Comparison of ENCODE assay signal across 8 cellular contexts in the genomic region with DNA sequence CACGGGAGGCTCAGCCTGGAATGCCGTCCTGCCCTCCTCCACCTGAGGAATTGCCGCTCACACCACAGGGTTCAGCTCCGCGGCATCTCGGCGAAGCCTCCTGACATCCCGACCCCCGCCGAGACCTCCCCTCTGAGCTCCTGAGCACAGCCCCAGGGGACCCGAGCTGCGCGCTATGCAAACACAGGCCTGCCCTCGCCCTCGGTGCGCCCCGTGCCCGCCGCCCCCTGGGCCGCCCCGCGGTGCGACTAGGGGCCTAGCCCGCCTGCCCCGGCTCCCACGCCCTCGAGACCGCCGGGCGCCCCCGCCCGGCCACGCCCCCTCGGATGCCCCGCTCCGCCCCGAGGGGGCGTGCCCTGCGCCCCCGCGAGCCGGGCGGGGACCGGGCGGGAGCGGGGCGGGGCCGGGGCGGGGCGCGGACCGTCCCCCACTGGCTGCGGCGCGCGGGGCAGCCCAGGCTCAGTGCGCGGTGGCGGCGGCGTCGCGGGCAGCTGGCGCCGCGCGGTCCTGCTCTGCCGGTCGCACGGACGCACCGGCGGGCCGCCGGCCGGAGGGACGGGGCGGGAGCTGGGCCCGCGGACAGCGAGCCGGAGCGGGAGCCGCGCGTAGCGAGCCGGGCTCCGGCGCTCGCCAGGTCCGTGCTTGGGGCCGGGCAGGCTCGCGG. TPM values are rescaled to one million over a fixed set of nuclear protein-coding genes. Genes with fewer than 3 reads are reported as not detected.
DNase-seq lines count a peak whose midpoint lies in the region; TF ChIP-seq lines count a peak whose summit lies in the region.

A gene (plus strand): TSS at position 462 of the 664 bp plus-strand sequence. CDS start 642 bp downstream, outside the sequence.

- no peak for TF ChIP-seq CTCF in mesothelial cell of epicardium (IDR thresholded peaks at IDR 0.05; ENCODE audit: unreplicated experiment)
- no peak for TF ChIP-seq CTCF in testis (IDR thresholded peaks at IDR 0.05)
- TF ChIP-seq CTCF in OCI-LY7 (conservative IDR thresholded peaks at IDR 0.05; ENCODE audit: low read length) = no peak

- no peaks in the 10 kb centered on the region for H3K9me3 ChIP-seq in HUES48 (ENCODE audit: control insufficient read depth, insufficient read depth, low read length)
- no peaks in the 10 kb centered on the region for H3K9me3 ChIP-seq in ectodermal cell (ENCODE audit: control insufficient read depth, low read length)
- no peaks in the 10 kb centered on the region for H3K9me3 ChIP-seq in testis
- H3K9me3 ChIP-seq in OCI-LY7 (ENCODE audit: low read length) = no peaks in the 10 kb centered on the region

- H4K20me1 ChIP-seq in OCI-LY7 (ENCODE audit: insufficient read depth, low read length) = no peaks in the 10 kb centered on the region

- TF ChIP-seq POLR2A in testis (IDR thresholded peaks at IDR 0.05) = no peak

- peak; percentile 46 for DNase-seq in NCI-H345 (lab: John Stamatoyannopoulos, UW)
- no peak for DNase-seq in NCI-H345 treated with DMSO at 0.1 percent for 48 hours (lab: John Stamatoyannopoulos, UW; ENCODE audit: unreplicated experiment)
- peak; percentile 11 for DNase-seq in activated CD4-positive, alpha-beta T cell treated with anti-CD3 and anti-CD28 coated beads for 1 hour
- no peak for DNase-seq in mesothelial cell of epicardium (ENCODE audit: low spot score in 2 of 2, unreplicated experiment in 2 of 2)
- peak; percentile 26 for DNase-seq in testis
- no peak for DNase-seq in OCI-LY7 (ENCODE audit: low spot score)

- H3K27me3 ChIP-seq in HUES48 (ENCODE audit: control insufficient read depth, insufficient read depth, low read length) (peaks cover 38% of the 10 kb centered on the region), ectodermal cell (ENCODE audit: control insufficient read depth, insufficient read depth, low read length, poor library complexity, severe bottlenecking) (peaks cover 32% of the 10 kb centered on the region), testis (no peaks in the 10 kb centered on the region)

- intact Hi-C loops in testis (cut with DNase I; ENCODE audit: low total_unique reads) (no loop called here), OCI-LY7 (cut with micrococcal nuclease; ENCODE audit: unreplicated experiment) (no loop called here)

- H3K36me3 Mint-ChIP-seq in mesothelial cell of epicardium = no peaks in the 10 kb centered on the region

- no peak within 1 kb of the TSS for H2AFZ ChIP-seq in OCI-LY7 (ENCODE audit: low read length)

- H3K4me1 Mint-ChIP-seq in mesothelial cell of epicardium = peaks cover 2% of the 10 kb centered on the region

- H3K4me1 ChIP-seq in HUES48 (ENCODE audit: control insufficient read depth, insufficient read depth, low read length) (peaks cover 6% of the 10 kb centered on the region; the same call in 1 of the 2 replicates), ectodermal cell (ENCODE audit: control insufficient read depth, insufficient read depth, low read length) (peaks cover 30% of the 10 kb centered on the region), testis (peaks cover 9% of the 10 kb centered on the region), OCI-LY7 (ENCODE audit: insufficient read depth, low read length, poor library complexity, severe bottlenecking) (no peaks in the 10 kb centered on the region)

- H3K27me3 Mint-ChIP-seq in mesothelial cell of epicardium (ENCODE audit: low read depth) = peaks cover 8% of the 10 kb centered on the region

- peak within 1 kb of the TSS; percentile 55 for H3K27ac ChIP-seq in HUES48 (ENCODE audit: low read depth, low read length)
- no peak within 1 kb of the TSS for H3K27ac ChIP-seq in ectodermal cell (ENCODE audit: insufficient read depth, low read depth, low read length, poor library complexity, severe bottlenecking)
- H3K27ac ChIP-seq in testis = no peak within 1 kb of the TSS
- H3K27ac ChIP-seq in OCI-LY7 (ENCODE audit: low read depth, low read length, poor library complexity, severe bottlenecking) = no peak within 1 kb of the TSS

- POLR2A ChIA-PET in OCI-LY7 (lab: Charles Lee) = no interaction called here

- no peak within 1 kb of the TSS for H3K4me2 ChIP-seq in OCI-LY7 (ENCODE audit: low read length)

- WGBS in ectodermal cell, 2 experiments = 0 to 1% methylated on average over 95 of the region's 95 CpGs
- WGBS in testis, 2 donors = 1% methylated on average over 69 of the region's 95 CpGs; no CpG with 5 or more reads in 1 of the 2 donors

- CTCF ChIA-PET in OCI-LY7 (lab: Charles Lee; ENCODE audit: unreplicated experiment) = no interaction called here

- peak within 1 kb of the TSS; percentile 59 for H3K4me3 Mint-ChIP-seq in mesothelial cell of epicardium

- H3K79me2 ChIP-seq in OCI-LY7 (ENCODE audit: insufficient read depth, low read depth, low read length) = no peaks in the 10 kb centered on the region

- no peaks in the 10 kb centered on the region for H3K9me3 Mint-ChIP-seq in mesothelial cell of epicardium

- H3K36me3 ChIP-seq in HUES48 (ENCODE audit: control insufficient read depth, insufficient read depth, low read length) (no peaks in the 10 kb centered on the region), ectodermal cell (ENCODE audit: control insufficient read depth, insufficient read depth, low read length) (no peaks in the 10 kb centered on the region), testis (ENCODE audit: low read depth, missing control alignments) (no peaks in the 10 kb centered on the region), OCI-LY7 (ENCODE audit: insufficient read depth, low read length) (no peaks in the 10 kb centered on the region)

- H3K4me3 ChIP-seq in HUES48 (ENCODE audit: low read depth, low read length) (peak within 1 kb of the TSS; percentile 67), ectodermal cell (ENCODE audit: insufficient read depth, low read depth, low read length) (peak within 1 kb of the TSS; percentile 63), testis (peak within 1 kb of the TSS; percentile 31 to 50), OCI-LY7 (ENCODE audit: low read depth, low read length, poor library complexity, severe bottlenecking) (no peak within 1 kb of the TSS)

- no peak within 1 kb of the TSS for H3K27ac Mint-ChIP-seq in mesothelial cell of epicardium

- H3K9me2 ChIP-seq in OCI-LY7 (ENCODE audit: insufficient read depth, low read length) = no peaks in the 10 kb centered on the region

- BruUV-seq in OCI-LY7 (replicated peaks; lab: Mats Ljungman, UMichigan) = no TSS peak

- H3K9ac ChIP-seq in HUES48 (ENCODE audit: low read depth, low read length) = peak within 1 kb of the TSS; percentile 51; the same call in 1 of the 2 replicates

RNA-seq across cellular contexts. Expression of the gene that starts here (rescaled TPM):
- 89.9 TPM for polyA plus RNA-seq in ectodermal cell (2013, experiment 1 of 4)
- polyA plus RNA-seq in ectodermal cell (2013, experiment 2 of 4) = 72.5 TPM
- polyA plus RNA-seq in ectodermal cell (2013, experiment 3 of 4) = 77.8 TPM
- polyA plus RNA-seq in ectodermal cell (2013, experiment 4 of 4) = 77.4 TPM
- 30.9 to 37.6 TPM (median 32.9 TPM) in 3 replicates for total RNA-seq in mesothelial cell of epicardium
- total RNA-seq in testis = 10 to 100 TPM; 79.6 to 93.7 TPM
- 39.2 TPM for polyA plus RNA-seq in testis (ENCODE audit: insufficient read depth, low read depth, low replicate concordance)
- total RNA-seq in OCI-LY7 (2014; rRNA removed; shearing (Covaris generic)) = not detected in 2 replicates
- not detected in 2 replicates for total RNA-seq in OCI-LY7 (2022)

Comparison
In these comparisons a context has a peak if more than half of its experiments do, and no peak if none do; other contexts are left out.
1. RNA of the gene that starts here (total RNA-seq): 79.6 to 93.7 TPM in testis and 30.9 to 37.6 TPM in mesothelial cell of epicardium; not detected in OCI-LY7; every median in the first group is over 10 times any median in the second.
2. DNase-seq: peak in NCI-H345 (single experiment), activated CD4-positive, alpha-beta T cell treated with anti-CD3 and anti-CD28 coated beads for 1 hour (single experiment) and testis (single experiment); none in NCI-H345 treated with DMSO at 0.1 percent for 48 hours (single experiment), mesothelial cell of epicardium (0 of 2) and OCI-LY7 (single experiment).